In the genomic region with DNA sequence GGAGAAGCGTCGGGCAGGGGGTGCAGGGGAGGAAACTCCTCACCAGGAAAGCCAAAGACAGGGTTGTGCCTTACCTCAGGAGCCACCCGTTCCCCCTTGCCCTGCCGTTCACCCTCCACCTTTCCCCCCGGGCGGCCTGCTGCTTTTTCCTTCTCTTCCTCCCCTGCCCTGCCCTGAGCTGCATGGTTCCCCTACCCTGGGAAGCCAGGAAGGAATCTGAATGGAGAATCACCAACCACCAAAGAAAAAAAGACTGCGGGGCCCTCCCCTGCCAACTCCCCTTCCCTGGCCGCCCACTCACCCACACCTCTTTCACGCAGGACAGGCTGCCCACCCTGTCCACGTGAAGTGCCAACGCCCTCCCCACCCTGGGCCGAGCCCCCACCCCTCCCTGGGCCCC, we compare ENCODE assay signal across 1 cellular context.
TF ChIP-seq lines count a peak whose summit lies in the region.

No MANE protein-coding gene starts in this region.

TF ChIP-seq in IMR-90, 13 proteins besides CTCF, POLR2A, EP300 and RAD21:
- TF ChIP-seq FOS (IDR thresholded peaks at IDR 0.05; ENCODE audit: low read depth, low read length): no peak
